Comparison of ENCODE assay signal across 9 cellular contexts in the genomic region with DNA sequence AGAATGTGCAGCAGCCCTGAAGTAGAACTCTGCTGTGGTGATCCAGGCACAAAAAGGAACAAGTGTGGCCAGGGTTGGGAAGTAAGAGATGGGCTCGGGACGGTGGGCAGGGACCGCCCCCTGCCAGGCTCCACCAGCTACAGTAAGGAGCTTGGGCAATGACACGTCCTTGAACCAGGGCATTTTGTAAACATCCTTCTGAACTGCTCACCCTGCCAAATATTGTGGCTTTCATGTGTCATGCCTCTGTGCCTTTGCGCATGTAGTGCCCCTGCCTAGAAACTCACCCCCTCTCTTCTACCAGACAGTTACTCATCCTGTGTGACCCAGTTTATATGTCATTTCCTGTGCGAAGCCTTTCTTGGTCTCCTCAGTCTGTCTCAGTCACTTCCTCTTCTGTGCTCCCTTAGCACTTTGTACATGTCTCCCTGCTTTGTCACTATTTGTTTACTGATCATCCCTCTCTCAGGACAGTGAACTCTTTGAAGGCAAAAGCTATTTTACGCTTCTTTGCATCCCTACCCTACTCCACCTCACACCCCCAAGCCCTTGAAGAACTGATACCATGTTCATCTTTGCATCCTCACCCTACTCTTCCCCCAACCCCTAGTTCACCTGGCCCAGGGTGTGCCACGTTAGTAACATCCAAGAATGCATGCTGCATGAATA.
A peak's percentile ranks its signal among the peaks of the same experiment; 100 is the strongest.
DNase-seq lines count a peak whose midpoint lies in the region; ATAC-seq and TF ChIP-seq lines count a peak whose summit lies in the region.
"Had no signal": no experiment of that assay in that cellular context is flagged by ENCODE, and none has a peak within 500 bp of the region (broad histone marks: within the 10 kb centered on the region; RNA-seq: fewer than 3 reads in every experiment).

No MANE protein-coding gene starts in this region.

- H4K20me1 ChIP-seq in OCI-LY1 (ENCODE audit: insufficient read depth, low read length), result no peaks in the 10 kb centered on the region

- no peak overlapping the region for H3K9ac ChIP-seq in OCI-LY1 (ENCODE audit: low read length)

- H3K4me1 Mint-ChIP-seq in activated T-cell treated with anti-CD3 and anti-CD28 coated beads, Interleukin-2, amount 50 U/mL, for 24 hours (ENCODE audit: low read depth), result peaks cover 83% of the 10 kb centered on the region

- H3K36me3 ChIP-seq in OCI-LY1 (ENCODE audit: insufficient read depth, low read length) (no peaks in the 10 kb centered on the region), gastroesophageal sphincter (no peaks in the 10 kb centered on the region)

- H3K4me2 ChIP-seq in OCI-LY1 (ENCODE audit: low read length), result peak overlapping the region; percentile 54

- H3K27ac ChIP-seq in OCI-LY1 (ENCODE audit: low read depth, low read length, poor library complexity, severe bottlenecking), result peak overlapping the region; percentile 67
- H3K27ac ChIP-seq in gastroesophageal sphincter, result no peak overlapping the region

- H3K79me2 ChIP-seq in OCI-LY1 (ENCODE audit: insufficient read depth, low read length), result no peaks in the 10 kb centered on the region

- peak overlapping the region; percentile 31 for H3K4me3 ChIP-seq in OCI-LY1 (ENCODE audit: low read depth, low read length, poor library complexity, severe bottlenecking)
- H3K4me3 ChIP-seq in gastroesophageal sphincter, result no peak overlapping the region

- TF ChIP-seq CTCF in OCI-LY1 (IDR thresholded peaks at IDR 0.05; ENCODE audit: low read length) (no peak), gastroesophageal sphincter (IDR thresholded peaks at IDR 0.05) (no peak)

- peaks cover 3% of the 10 kb centered on the region for H3K36me3 Mint-ChIP-seq in activated T-cell treated with anti-CD3 and anti-CD28 coated beads, Interleukin-2, amount 50 U/mL, for 24 hours (ENCODE audit: low read depth)
- H3K36me3 Mint-ChIP-seq: brain had no signal

- H3F3A ChIP-seq in OCI-LY1 (ENCODE audit: insufficient read depth, low read length), result no peaks in the 10 kb centered on the region

- no peak for TF ChIP-seq EP300 in gastroesophageal sphincter (IDR thresholded peaks at IDR 0.05)

- TF ChIP-seq POLR2A in GM15510 (IDR thresholded peaks at IDR 0.05; ENCODE audit: borderline replicate concordance, extremely low read depth, insufficient read length) (peak; percentile 28), gastroesophageal sphincter (IDR thresholded peaks at IDR 0.05) (no peak)

- H3K4me3 Mint-ChIP-seq in activated T-cell treated with anti-CD3 and anti-CD28 coated beads, Interleukin-2, amount 50 U/mL, for 24 hours, result peak overlapping the region; percentile 47
- H3K4me3 Mint-ChIP-seq: brain had no signal

- H3K27me3 Mint-ChIP-seq in activated T-cell treated with anti-CD3 and anti-CD28 coated beads, Interleukin-2, amount 50 U/mL, for 24 hours, result no peaks in the 10 kb centered on the region
- H3K27me3 Mint-ChIP-seq: brain had no signal

- H2AFZ ChIP-seq in OCI-LY1 (ENCODE audit: low read length), result peak overlapping the region; percentile 77

- peaks cover 14% of the 10 kb centered on the region for H3K4me1 ChIP-seq in OCI-LY1 (ENCODE audit: insufficient read depth, low read length, severe bottlenecking)
- H3K4me1 ChIP-seq in gastroesophageal sphincter, result no peaks in the 10 kb centered on the region

- H3K9me2 ChIP-seq in OCI-LY1 (ENCODE audit: low read depth, low read length), result no peaks in the 10 kb centered on the region

- 77 to 83% methylated on average over 7 of the region's 8 CpGs for WGBS in gastroesophageal sphincter (ENCODE audit: low coverage in 1 of 2), 2 donors

- H3K9me3 ChIP-seq in OCI-LY1 (ENCODE audit: low read length), result 0 out of 2 replicates have a peak, but pooled peaks cover 2% of the 10 kb centered on the region
- H3K9me3 ChIP-seq in gastroesophageal sphincter, result no peaks in the 10 kb centered on the region

- ATAC-seq in HG02852 (IDR thresholded peaks at IDR 0.05; ENCODE audit: unreplicated experiment), result peak; percentile 100
- peak; percentile 69 for ATAC-seq in gastroesophageal sphincter

- H3K9me3 Mint-ChIP-seq in activated T-cell treated with anti-CD3 and anti-CD28 coated beads, Interleukin-2, amount 50 U/mL, for 24 hours, result peaks cover 4% of the 10 kb centered on the region

- peak overlapping the region; percentile 97 for H3K27ac Mint-ChIP-seq in activated T-cell treated with anti-CD3 and anti-CD28 coated beads, Interleukin-2, amount 50 U/mL, for 24 hours
- H3K27ac Mint-ChIP-seq: brain had no signal

- H3K27me3 ChIP-seq in OCI-LY1 (ENCODE audit: insufficient read depth, low read length) (no peaks in the 10 kb centered on the region), gastroesophageal sphincter (no peaks in the 10 kb centered on the region)

- peak; percentile 70 for DNase-seq in activated T-cell treated with anti-CD3 and anti-CD28 coated beads, Interleukin-2, amount 50 U/mL, for 24 hours
- DNase-seq in stimulated activated CD4-positive, alpha-beta T cell treated with anti-CD3 and anti-CD28 coated beads, Interleukin-12 subunit alpha, Interleukin-12 subunit beta, amount 100 ng/mL, for 48 hours (ENCODE audit: low read depth in 2 of 3, low spot score in 1 of 3), result peak; percentile 48 to 71 (median 52)
- DNase-seq in DMS153 (lab: John Stamatoyannopoulos, UW) (no peak), hippocampal formation (lab: John Stamatoyannopoulos, UW) (no peak)

Comparison
In these comparisons a context has a peak if more than half of its experiments do, and no peak if none do; other contexts are left out.
1. DNase-seq: peak in activated T-cell treated with anti-CD3 and anti-CD28 coated beads, Interleukin-2, amount 50 U/mL, for 24 hours (single experiment) and stimulated activated CD4-positive, alpha-beta T cell treated with anti-CD3 and anti-CD28 coated beads, Interleukin-12 subunit alpha, Interleukin-12 subunit beta, amount 100 ng/mL, for 48 hours (3 of 3); none in DMS153 (single experiment) and hippocampal formation (0 of 2).